In the genomic region with DNA sequence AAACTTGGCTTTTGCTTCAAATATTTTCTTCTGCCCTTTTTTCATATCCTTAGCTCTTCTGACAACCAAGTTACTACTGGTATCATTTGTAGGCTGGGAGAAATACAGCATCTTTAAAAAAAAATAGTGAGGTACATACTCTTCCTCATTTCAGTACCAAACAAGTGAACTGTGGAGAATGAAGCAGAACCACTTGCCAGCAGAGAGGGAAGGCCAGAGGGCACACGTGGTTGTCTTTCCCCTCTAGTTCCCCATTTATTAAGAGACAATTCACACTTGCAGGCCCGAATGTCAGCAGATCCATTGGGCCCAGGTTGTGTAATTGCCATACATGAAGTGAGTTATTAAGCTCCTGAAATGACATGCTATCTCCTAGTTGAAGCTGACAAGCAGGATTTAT, we compare ENCODE assay signal across 8 cellular contexts. TPM values are rescaled to one million over a fixed set of nuclear protein-coding genes. Genes with fewer than 3 reads are reported as not detected.
A peak's percentile ranks its signal among the peaks of the same experiment; 100 is the strongest.
DNase-seq lines count a peak whose midpoint lies in the region; ATAC-seq, FAIRE-seq and TF ChIP-seq lines count a peak whose summit lies in the region.

No MANE protein-coding gene starts in this region.

- H3K9me3 ChIP-seq in astrocyte (ENCODE audit: insufficient read depth, low read depth, low read length): no peaks in the 10 kb centered on the region
- no peaks in the 10 kb centered on the region for H3K9me3 ChIP-seq in MG63

- H3K36me3 ChIP-seq in astrocyte (ENCODE audit: insufficient read depth, low read length) (no peaks in the 10 kb centered on the region), MG63 (no peaks in the 10 kb centered on the region; the same call in 1 of the 2 replicates)

- no peak overlapping the region for H3K9ac ChIP-seq in astrocyte (ENCODE audit: low read length)

- TF ChIP-seq CTCF in astrocyte (IDR thresholded peaks at IDR 0.05; ENCODE audit: insufficient read depth, low read depth, low read length) (no peak), natural killer cell (IDR thresholded peaks at IDR 0.05) (no peak)

- peaks cover 73% of the 10 kb centered on the region for H4K20me1 ChIP-seq in astrocyte (ENCODE audit: insufficient read depth, low read length)

- no peak overlapping the region for H2AFZ ChIP-seq in astrocyte (ENCODE audit: low read depth, low read length)

- H3K27me3 Mint-ChIP-seq in astrocyte (ENCODE audit: low read depth, unreplicated experiment) (no peaks in the 10 kb centered on the region), natural killer cell (ENCODE audit: low read depth in 2 of 2) (no peaks in the 10 kb centered on the region)

- H3K4me1 Mint-ChIP-seq in astrocyte (ENCODE audit: low read depth, unreplicated experiment): peaks cover 53% of the 10 kb centered on the region
- peaks cover 77 to 84% of the 10 kb centered on the region in 2 donors for H3K4me1 Mint-ChIP-seq in natural killer cell

- peaks cover 1% of the 10 kb centered on the region for H3K36me3 Mint-ChIP-seq in astrocyte (ENCODE audit: low read depth, unreplicated experiment)
- no peaks in the 10 kb centered on the region for H3K36me3 Mint-ChIP-seq in natural killer cell

- H3K27me3 ChIP-seq in astrocyte (ENCODE audit: insufficient read depth, low read length): no peaks in the 10 kb centered on the region
- H3K27me3 ChIP-seq in MG63: no peaks in the 10 kb centered on the region

- no peak overlapping the region for H3K4me2 ChIP-seq in astrocyte (ENCODE audit: low read length)

- H3K4me3 Mint-ChIP-seq in astrocyte (ENCODE audit: unreplicated experiment): peak overlapping the region; percentile 22
- H3K4me3 Mint-ChIP-seq in natural killer cell: peak overlapping the region; percentile 89

- no peaks in the 10 kb centered on the region for H3K9me3 Mint-ChIP-seq in astrocyte (ENCODE audit: unreplicated experiment)
- H3K9me3 Mint-ChIP-seq in natural killer cell: no peaks in the 10 kb centered on the region

- intact Hi-C loops in natural killer cell (cut with micrococcal nuclease): loop anchor here (5.0 to 10.0 kb wide), 2 partner anchors 462 to 820 kb away; partner anchors contain the start of genes DCAF5 and ZFP36L1

- peaks cover 41% of the 10 kb centered on the region for H3K4me1 ChIP-seq in astrocyte (ENCODE audit: insufficient read depth, low read length)

- no peak for FAIRE-seq in astrocyte (lab: Jason Lieb, UNC)

- ATAC-seq in natural killer cell (no peak), GM18520 (IDR thresholded peaks at IDR 0.05; ENCODE audit: unreplicated experiment) (no peak), GM18873 (IDR thresholded peaks at IDR 0.05; ENCODE audit: low FRiP score, unreplicated experiment) (no peak)

- peak overlapping the region; percentile 28 for H3K27ac Mint-ChIP-seq in astrocyte (ENCODE audit: unreplicated experiment)
- peak overlapping the region; percentile 95 to 96 for H3K27ac Mint-ChIP-seq in natural killer cell

- peaks cover 72% of the 10 kb centered on the region for H3K79me2 ChIP-seq in astrocyte (ENCODE audit: insufficient read depth, low read length)

- H3K4me3 ChIP-seq in astrocyte (ENCODE audit: insufficient read depth, low read depth, low read length): no peak overlapping the region
- no peak overlapping the region for H3K4me3 ChIP-seq in MG63

- no peak overlapping the region for H3K27ac ChIP-seq in astrocyte (ENCODE audit: low read depth, low read length)

- DNase-seq in CD1c-positive myeloid dendritic cell (ENCODE audit: extremely low spot score) (peak; percentile 95), KG1 (lab: John Stamatoyannopoulos, UW) (peak; percentile 85), astrocyte (ENCODE audit: low read depth) (no peak), natural killer cell (no peak), MG63 (no peak), NCI-H2171 (lab: John Stamatoyannopoulos, UW) (no peak)

RNA-seq across cellular contexts. Expression of gene SUSD6, which starts 3.2 kb away (rescaled TPM):
- total RNA-seq in astrocyte (25.6 and 30.6 TPM in 2 replicates), natural killer cell (100 to 1,000 TPM; 119 to 144 (median 140) TPM)
- total RNA-seq in MG63 (2014; rRNA removed; shearing (Covaris generic); ENCODE audit: low replicate concordance): 1.9 and 3.1 TPM in 2 replicates

RNA-seq across cellular contexts. Expression of gene CCDC177, which starts 39.9 kb away (rescaled TPM):
- total RNA-seq in astrocyte: not detected in 2 replicates
- not detected for total RNA-seq in natural killer cell
- not detected in 2 replicates for total RNA-seq in MG63 (2014; rRNA removed; shearing (Covaris generic); ENCODE audit: low replicate concordance)

Comparison
In these comparisons a context has a peak if more than half of its experiments do, and no peak if none do; other contexts are left out.
1. DNase-seq: peak in CD1c-positive myeloid dendritic cell (single experiment) and KG1 (single experiment); none in astrocyte (single experiment), natural killer cell (single experiment), MG63 (single experiment) and NCI-H2171 (single experiment).